Comparison of ENCODE assay signal across 1 cellular context in the genomic region with DNA sequence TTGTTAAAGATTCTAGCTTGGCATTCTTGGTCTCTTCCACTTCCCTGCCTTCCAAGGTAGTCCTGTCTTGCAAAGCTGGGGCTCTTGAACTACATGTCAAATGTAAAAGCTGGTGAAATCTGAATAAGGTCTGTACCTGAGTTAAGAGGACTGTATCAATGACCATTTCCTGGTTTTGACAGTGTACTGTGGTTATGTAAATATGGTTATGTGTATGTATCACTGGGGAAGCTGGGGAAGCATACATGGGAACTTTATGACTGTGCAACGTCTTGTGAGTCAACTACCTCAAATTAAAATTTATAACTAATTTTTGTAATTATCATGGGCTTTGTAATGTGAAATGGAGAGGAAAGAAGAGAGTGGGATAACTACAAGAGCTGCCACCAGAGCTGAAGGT.
TF ChIP-seq lines count a peak whose summit lies in the region.

No MANE protein-coding gene starts in this region.

TF ChIP-seq in HepG2, 621 proteins besides CTCF, POLR2A, EP300 and RAD21 (continued from another document):
- TF ChIP-seq, protein P1, sequence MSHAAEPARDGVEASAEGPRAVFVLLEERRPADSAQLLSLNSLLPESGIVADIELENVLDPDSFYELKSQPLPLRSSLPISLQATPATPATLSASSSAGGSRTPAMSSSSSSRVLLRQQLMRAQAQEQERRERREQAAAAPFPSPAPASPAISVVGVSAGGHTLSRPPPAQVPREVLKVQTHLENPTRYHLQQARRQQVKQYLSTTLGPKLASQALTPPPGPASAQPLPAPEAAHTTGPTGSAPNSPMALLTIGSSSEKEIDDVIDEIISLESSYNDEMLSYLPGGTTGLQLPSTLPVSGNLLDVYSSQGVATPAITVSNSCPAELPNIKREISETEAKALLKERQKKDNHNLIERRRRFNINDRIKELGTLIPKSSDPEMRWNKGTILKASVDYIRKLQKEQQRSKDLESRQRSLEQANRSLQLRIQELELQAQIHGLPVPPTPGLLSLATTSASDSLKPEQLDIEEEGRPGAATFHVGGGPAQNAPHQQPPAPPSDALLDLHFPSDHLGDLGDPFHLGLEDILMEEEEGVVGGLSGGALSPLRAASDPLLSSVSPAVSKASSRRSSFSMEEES (CRISPR knock-in tag; IDR thresholded peaks at IDR 0.05), result no peak
